Comparison of ENCODE assay signal across 19 cellular contexts in the genomic region with DNA sequence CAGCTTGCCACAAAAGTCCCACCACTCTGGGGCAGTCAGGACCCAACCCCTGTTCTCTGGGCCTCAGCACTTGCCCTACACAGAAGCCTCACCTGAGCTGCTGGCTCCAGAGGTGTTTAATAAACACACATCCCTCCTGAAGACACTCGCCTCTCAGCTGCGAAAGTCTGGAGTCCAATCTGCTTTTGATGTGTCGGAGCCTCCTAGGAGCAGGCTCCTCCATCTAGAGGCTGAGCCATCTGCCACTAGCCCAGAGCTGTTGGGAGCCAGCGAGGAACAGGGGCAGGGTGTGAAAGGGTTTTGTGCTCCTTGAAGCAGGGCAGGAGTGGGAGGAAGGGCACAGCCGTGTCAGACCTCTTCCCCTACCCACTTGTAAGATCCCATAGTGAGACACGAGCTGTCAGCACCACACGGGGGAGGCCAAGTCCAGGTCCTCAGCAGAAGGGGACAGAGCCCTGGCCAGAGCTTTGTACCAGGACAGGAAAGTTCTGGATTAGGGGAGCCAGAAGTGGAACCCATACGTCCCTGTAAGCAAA.
DNase-seq lines count a peak whose midpoint lies in the region; ATAC-seq and TF ChIP-seq lines count a peak whose summit lies in the region.
"Had no signal": no experiment of that assay in that cellular context is flagged by ENCODE, and none has a peak within 500 bp of the region (broad histone marks: within the 10 kb centered on the region; RNA-seq: fewer than 3 reads in every experiment).

No MANE protein-coding gene starts in this region.

- H3K27me3 ChIP-seq in RWPE2 (ENCODE audit: insufficient read depth, poor library complexity, severe bottlenecking) (peaks cover 5% of the 10 kb centered on the region), neuronal stem cell (ENCODE audit: control insufficient read depth in 3 of 3, insufficient read depth in 3 of 3, low read depth in 1 of 3, low read length in 3 of 3) (peaks cover 0 to 56% (median 0%) of the 10 kb centered on the region in 3 experiments), PC-9 (ENCODE audit: insufficient read depth, low read depth) (peaks cover 96% of the 10 kb centered on the region)
- H3K27me3 ChIP-seq: SJSA1 had no signal

- H3K9me2 ChIP-seq in PC-9 (ENCODE audit: insufficient read depth) = no peaks in the 10 kb centered on the region

- DNase-seq in DMS79 treated with DMSO at 0.1 percent for 48 hours (lab: John Stamatoyannopoulos, UW) (peak; percentile 31), DMS79 (lab: John Stamatoyannopoulos, UW) (no peak), NCI-H2227 (lab: John Stamatoyannopoulos, UW; ENCODE audit: unreplicated experiment) (peak; percentile 32), RWPE2 (ENCODE audit: low spot score) (no peak), neuronal stem cell (ENCODE audit: low spot score) (no peak), PC-9 (no peak)
- DNase-seq in naive thymus-derived CD8-positive, alpha-beta T cell = no peak
- DNase-seq: 8988T; C1 segment of cervical spinal cord; CD8-positive, alpha-beta T cell; EL; GF-D8; MG63; NCI-H1048; NCI-H526 treated with DMSO at 0.1 percent for 48 hours; T-helper 1 cell had no signal

- no peak overlapping the region for H3K23ac ChIP-seq in neuronal stem cell (ENCODE audit: low read depth, low read length, poor library complexity)

- H3K9ac ChIP-seq in neuronal stem cell (ENCODE audit: low read depth, low read length, poor library complexity) = no peak overlapping the region

- CTCF ChIA-PET in PC-9 (lab: Charles Lee) = no interaction called here

- no peak overlapping the region for H4K91ac ChIP-seq in neuronal stem cell (ENCODE audit: low read depth, low read length, poor library complexity)

- no peak overlapping the region for H3K27ac ChIP-seq in RWPE2 (ENCODE audit: poor library complexity, severe bottlenecking)
- no peak overlapping the region for H3K27ac ChIP-seq in neuronal stem cell (replicated peaks; ENCODE audit: low read length)
- no peak overlapping the region for H3K27ac ChIP-seq in PC-9
- H3K27ac ChIP-seq: SJSA1 had no signal

- peak overlapping the region; percentile 20 for H2AK5ac ChIP-seq in neuronal stem cell (ENCODE audit: low read depth, low read length)

- H3F3A ChIP-seq in PC-9 (ENCODE audit: insufficient read depth, low read depth) = no peaks in the 10 kb centered on the region

- peak overlapping the region in 1 of 10 donors; percentile 29 for H3K27ac Mint-ChIP-seq in naive thymus-derived CD8-positive, alpha-beta T cell
- H3K27ac Mint-ChIP-seq: CD8-positive, alpha-beta T cell had no signal

- H3K4me3 Mint-ChIP-seq in naive thymus-derived CD8-positive, alpha-beta T cell = no peak overlapping the region
- H3K4me3 Mint-ChIP-seq: CD8-positive, alpha-beta T cell had no signal

- H2BK5ac ChIP-seq in neuronal stem cell (ENCODE audit: low read length) = peak overlapping the region; percentile 4

- no peaks in the 10 kb centered on the region for H3K79me2 ChIP-seq in PC-9 (ENCODE audit: low read depth)

- TF ChIP-seq CTCF in RWPE2 (IDR thresholded peaks at IDR 0.05; ENCODE audit: poor library complexity, severe bottlenecking) (no peak), PC-9 (conservative IDR thresholded peaks at IDR 0.05) (no peak)

- H3K4me2 ChIP-seq in neuronal stem cell (ENCODE audit: insufficient read depth, low read length, poor library complexity, severe bottlenecking) (no peak overlapping the region), PC-9 (no peak overlapping the region)

- BruUV-seq in PC-9 (replicated peaks; lab: Mats Ljungman, UMichigan) = no TSS peak

- H3K14ac ChIP-seq in neuronal stem cell (ENCODE audit: low read length) = no peak overlapping the region

- H3K9me3 ChIP-seq in RWPE2 (ENCODE audit: severe bottlenecking) (no peaks in the 10 kb centered on the region), neuronal stem cell (replicated peaks in 1 of 2; ENCODE audit: control insufficient read depth in 2 of 2, insufficient read depth in 1 of 2, low read depth in 1 of 2, low read length in 2 of 2) (no peaks in the 10 kb centered on the region), PC-9 (ENCODE audit: insufficient read depth, low read depth) (no peaks in the 10 kb centered on the region)
- H3K9me3 ChIP-seq: MG63, SJSA1 had no signal

- intact Hi-C loops in PC-9 (cut with micrococcal nuclease; ENCODE audit: unreplicated experiment) = no loop called here

- no peaks in the 10 kb centered on the region for H3K36me3 Mint-ChIP-seq in naive thymus-derived CD8-positive, alpha-beta T cell
- H3K36me3 Mint-ChIP-seq: CD8-positive, alpha-beta T cell had no signal

- H3K4me3 ChIP-seq in RWPE2 (ENCODE audit: severe bottlenecking) = no peak overlapping the region
- no peak overlapping the region for H3K4me3 ChIP-seq in neuronal stem cell (ENCODE audit: low read length in 2 of 2)
- no peak overlapping the region for H3K4me3 ChIP-seq in PC-9
- H3K4me3 ChIP-seq: MG63, SJSA1 had no signal

- WGBS in neuronal stem cell (ENCODE audit: extremely low coverage in 2 of 2, insufficient read length in 2 of 2, insufficient replicate concordance in 1 of 2), 2 donors = no CpG with 5 or more reads among the region's 8 CpGs

- H3K18ac ChIP-seq in neuronal stem cell (ENCODE audit: low read length) = peak overlapping the region; percentile 69

- H3K4me1 ChIP-seq in RWPE2 (ENCODE audit: insufficient read depth, poor library complexity, severe bottlenecking) (no peaks in the 10 kb centered on the region), neuronal stem cell (ENCODE audit: control insufficient read depth in 2 of 2, insufficient read depth in 1 of 2, low read depth in 1 of 2, low read length in 2 of 2) (peaks cover 0 to 49% of the 10 kb centered on the region in 2 donors), PC-9 (replicated peaks; ENCODE audit: insufficient read depth) (no peaks in the 10 kb centered on the region)
- H3K4me1 ChIP-seq: SJSA1 had no signal

- H3K4ac ChIP-seq in neuronal stem cell (ENCODE audit: low read length) = no peak overlapping the region

- no peak overlapping the region for H2AFZ ChIP-seq in neuronal stem cell (ENCODE audit: low read length)
- no peak overlapping the region for H2AFZ ChIP-seq in PC-9

- POLR2A ChIA-PET in naive thymus-derived CD8-positive, alpha-beta T cell (lab: Charles Lee) = no interaction called here
- POLR2A ChIA-PET in PC-9 (lab: Charles Lee; ENCODE audit: unreplicated experiment) = no interaction called here

- no peak overlapping the region for H4K8ac ChIP-seq in neuronal stem cell (ENCODE audit: low read depth, low read length)

- ATAC-seq in RWPE2 (ENCODE audit: low read depth) = 0 out of 3 replicates have a peak, but pooled peaks have one; percentile 14
- ATAC-seq in naive thymus-derived CD8-positive, alpha-beta T cell = no peak
- no peak for ATAC-seq in GM21515 (IDR thresholded peaks at IDR 0.05; ENCODE audit: unreplicated experiment)
- ATAC-seq: CD8-positive, alpha-beta T cell; Right ventricle myocardium inferior had no signal

- no peak overlapping the region for H2BK12ac ChIP-seq in neuronal stem cell (ENCODE audit: low read length)

- no peak overlapping the region for H2BK120ac ChIP-seq in neuronal stem cell (ENCODE audit: low read depth, low read length)

- peak overlapping the region; percentile 8 for H2BK15ac ChIP-seq in neuronal stem cell (ENCODE audit: low read length)

- H3K36me3 ChIP-seq in RWPE2 (ENCODE audit: low read depth) (no peaks in the 10 kb centered on the region), neuronal stem cell (replicated peaks in 1 of 2; ENCODE audit: control insufficient read depth in 2 of 2, insufficient read depth in 2 of 2, low read length in 2 of 2) (no peaks in the 10 kb centered on the region), PC-9 (ENCODE audit: low read depth) (no peaks in the 10 kb centered on the region)
- H3K36me3 ChIP-seq: MG63, SJSA1 had no signal

- peaks cover 5% of the 10 kb centered on the region; the same call in 1 of the 2 replicates for H4K20me1 ChIP-seq in PC-9 (ENCODE audit: insufficient read depth)

- peaks cover 0 to 5% (median 0%) of the 10 kb centered on the region in 4 donors for H3K4me1 Mint-ChIP-seq in naive thymus-derived CD8-positive, alpha-beta T cell

- peaks cover 0 to 3% (median 0%) of the 10 kb centered on the region in 9 donors for H3K9me3 Mint-ChIP-seq in naive thymus-derived CD8-positive, alpha-beta T cell
- H3K9me3 Mint-ChIP-seq: CD8-positive, alpha-beta T cell had no signal

- peaks cover 17 to 70% (median 33%) of the 10 kb centered on the region in 5 donors for H3K27me3 Mint-ChIP-seq in naive thymus-derived CD8-positive, alpha-beta T cell

- no peaks in the 10 kb centered on the region for H3K79me1 ChIP-seq in neuronal stem cell (ENCODE audit: low read depth, low read length)

Comparison
In these comparisons a context has a peak if more than half of its experiments do, and no peak if none do; other contexts are left out.
1. DNase-seq: peak in DMS79 treated with DMSO at 0.1 percent for 48 hours (single experiment) and NCI-H2227 (single experiment); none in DMS79 (single experiment), RWPE2 (single experiment), neuronal stem cell (single experiment), naive thymus-derived CD8-positive, alpha-beta T cell (0 of 10) and PC-9 (0 of 2).